Comparison of ENCODE assay signal across 8 cellular contexts in the genomic region with DNA sequence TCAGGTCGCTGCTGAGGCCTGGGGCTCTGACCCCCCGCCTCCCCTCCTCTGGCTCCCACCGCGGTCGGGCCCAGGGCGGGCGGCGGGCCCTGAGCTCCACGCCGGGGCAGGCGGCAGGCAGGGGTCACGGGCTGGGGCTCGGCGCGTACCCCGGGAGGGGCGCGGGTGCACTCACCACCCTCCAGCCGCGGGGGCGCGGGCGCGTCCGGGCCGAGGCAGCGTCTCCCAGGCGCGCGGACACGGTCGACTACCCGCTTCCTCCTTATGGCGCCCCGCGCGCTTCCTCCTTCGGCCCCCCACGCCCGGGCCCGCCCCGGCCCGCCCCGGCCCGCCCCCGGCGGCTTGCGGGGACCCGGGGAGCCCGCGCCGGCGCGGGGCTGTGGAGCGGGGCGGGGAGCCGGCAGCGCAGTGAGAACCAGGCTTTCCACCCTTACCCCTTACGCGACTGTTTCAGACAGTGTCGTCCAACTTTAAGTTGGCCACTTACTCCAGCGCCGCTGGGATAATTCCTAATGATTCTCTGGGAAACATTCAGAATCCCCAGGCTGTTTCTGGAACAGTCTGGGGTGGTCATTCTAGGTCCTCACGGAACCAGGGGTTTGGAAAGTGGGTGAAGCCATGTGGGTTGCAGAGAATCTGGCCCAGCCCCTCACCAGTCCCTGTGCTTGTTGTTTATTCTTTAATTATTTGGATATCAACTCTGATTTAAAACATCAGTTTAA. TPM values are rescaled to one million over a fixed set of nuclear protein-coding genes. Genes with fewer than 3 reads are reported as not detected.
A peak's percentile ranks its signal among the peaks of the same experiment; 100 is the strongest.
DNase-seq lines count a peak whose midpoint lies in the region; ATAC-seq and TF ChIP-seq lines count a peak whose summit lies in the region.

A gene (minus strand): TSS at position 264 of the 722 bp plus-strand sequence. CDS start 24,353 bp downstream, outside the sequence.

- H3K4me3 ChIP-seq in NB4 (ENCODE audit: low read depth, low read length) = peak within 1 kb of the TSS; percentile 76
- peak within 1 kb of the TSS; percentile 66 to 72 for H3K4me3 ChIP-seq in foreskin fibroblast (ENCODE audit: low read depth in 1 of 2, low read length in 2 of 2)
- H3K4me3 ChIP-seq in neural progenitor cell = peak within 1 kb of the TSS; percentile 76

- intact Hi-C loops in CD4-positive, alpha-beta T cell (cut with DNase I, micrococcal nuclease) = loop anchor here in 1 of 2 experiments (10.0 kb wide), 1 partner anchor 140 kb away; a partner anchor contains a TSS

- H3F3A ChIP-seq in neural progenitor cell (ENCODE audit: low read depth) = peaks cover 14% of the 10 kb centered on the region

- TF ChIP-seq CTCF in CD4-positive, alpha-beta T cell (IDR thresholded peaks at IDR 0.05) = no peak
- TF ChIP-seq CTCF in NB4 (IDR thresholded peaks at IDR 0.05; ENCODE audit: low read depth, low read length) = no peak
- no peak for TF ChIP-seq CTCF in foreskin fibroblast (IDR thresholded peaks at IDR 0.05; ENCODE audit: low read depth, low read length)
- no peak for TF ChIP-seq CTCF in neural progenitor cell (IDR thresholded peaks at IDR 0.05)

- H3K27ac ChIP-seq in CD4-positive, alpha-beta T cell (ENCODE audit: low read depth, low read length) = peak within 1 kb of the TSS; percentile 60
- H3K27ac ChIP-seq in neural progenitor cell = peak within 1 kb of the TSS; percentile 58

- peaks cover 8% of the 10 kb centered on the region for H3K79me2 ChIP-seq in neural progenitor cell (ENCODE audit: low read depth)

- peak; percentile 39 for TF ChIP-seq POLR2A in NB4 (IDR thresholded peaks at IDR 0.05; ENCODE audit: extremely low read depth, insufficient read length)

- peak within 1 kb of the TSS; percentile 93 for H3K4me3 Mint-ChIP-seq in CD4-positive, alpha-beta T cell
- H3K4me3 Mint-ChIP-seq in neural progenitor cell = peak within 1 kb of the TSS; percentile 87

- no peaks in the 10 kb centered on the region for H3K27me3 ChIP-seq in CD4-positive, alpha-beta T cell (ENCODE audit: control insufficient read depth, insufficient read depth, low read length)
- H3K27me3 ChIP-seq in neural progenitor cell = no peaks in the 10 kb centered on the region

- H3K27me3 Mint-ChIP-seq in CD4-positive, alpha-beta T cell = no peaks in the 10 kb centered on the region
- H3K27me3 Mint-ChIP-seq in neural progenitor cell (ENCODE audit: insufficient read depth, low read depth) = peaks cover 12% of the 10 kb centered on the region

- no peaks in the 10 kb centered on the region for H4K20me1 ChIP-seq in neural progenitor cell (ENCODE audit: low read depth)

- H3K4me2 ChIP-seq in neural progenitor cell = peak within 1 kb of the TSS; percentile 89

- H3K4me1 Mint-ChIP-seq in CD4-positive, alpha-beta T cell (ENCODE audit: low read depth) = peaks cover 80% of the 10 kb centered on the region
- H3K4me1 Mint-ChIP-seq in neural progenitor cell = peaks cover 43% of the 10 kb centered on the region

- CTCF ChIA-PET in CD4-positive, alpha-beta T cell (lab: Charles Lee) = interaction anchor here (1.3 to 3.2 kb wide), 2 partner anchors 11 to 32 kb away, joined by 4 to 16 read pairs; no protein-coding TSS in a partner anchor

- DNase-seq in CD4-positive, alpha-beta T cell = peak in 6 of 10 experiments; percentile 31 to 56 (median 44)
- DNase-seq in NB4 (ENCODE audit: low read depth) = peak; percentile 74
- DNase-seq in activated effector memory CD4-positive, alpha-beta T cell treated with Interleukin-2 at 50 U/mL for 16 hours = peak; percentile 36
- DNase-seq in foreskin fibroblast = peak in 1 of 2 donors; percentile 66
- peak; percentile 66 for DNase-seq in neural progenitor cell (ENCODE audit: low spot score)
- DNase-seq in DMS79 treated with DMSO at 0.1 percent for 48 hours (lab: John Stamatoyannopoulos, UW) = no peak

- peak within 1 kb of the TSS; percentile 93 for H2AFZ ChIP-seq in neural progenitor cell (replicated peaks)

- H3K9me3 Mint-ChIP-seq in CD4-positive, alpha-beta T cell = no peaks in the 10 kb centered on the region
- H3K9me3 Mint-ChIP-seq in neural progenitor cell = no peaks in the 10 kb centered on the region

- H3K36me3 Mint-ChIP-seq in CD4-positive, alpha-beta T cell (ENCODE audit: low read depth) = peaks cover 23% of the 10 kb centered on the region
- H3K36me3 Mint-ChIP-seq in neural progenitor cell = no peaks in the 10 kb centered on the region

- peak within 1 kb of the TSS; percentile 96 for H3K27ac Mint-ChIP-seq in CD4-positive, alpha-beta T cell
- H3K27ac Mint-ChIP-seq in neural progenitor cell = peak within 1 kb of the TSS; percentile 94

- H3K4me1 ChIP-seq in neural progenitor cell = peaks cover 19% of the 10 kb centered on the region

- peak within 1 kb of the TSS; percentile 58 for H3K9ac ChIP-seq in neural progenitor cell

- ATAC-seq in CD4-positive, alpha-beta T cell (ENCODE audit: poor library complexity) = peak; percentile 44
- ATAC-seq in GM19463 (IDR thresholded peaks at IDR 0.05; ENCODE audit: unreplicated experiment) = peak; percentile 29
- no peak for ATAC-seq in HG03097 (IDR thresholded peaks at IDR 0.05; ENCODE audit: low FRiP score, unreplicated experiment)

- POLR2A ChIA-PET in CD4-positive, alpha-beta T cell (lab: Charles Lee) = interaction anchor here (0.8 to 1.9 kb wide), 7 partner anchors 7 to 376 kb away, joined by 3 to 7 read pairs (median 5); a partner anchor contains a TSS

- H3K36me3 ChIP-seq in neural progenitor cell = no peaks in the 10 kb centered on the region

- no peaks in the 10 kb centered on the region for H3K9me3 ChIP-seq in CD4-positive, alpha-beta T cell (ENCODE audit: control insufficient read depth, low read length)
- H3K9me3 ChIP-seq in neural progenitor cell (ENCODE audit: low read depth) = no peaks in the 10 kb centered on the region

RNA-seq across cellular contexts. Expression of the gene that starts here (rescaled TPM):
- 10 to 100 TPM in 1 of 2 experiments, 1 to 10 TPM in 1; 8.9 to 10.3 TPM for total RNA-seq in CD4-positive, alpha-beta T cell
- total RNA-seq in neural progenitor cell (ENCODE audit: low replicate concordance) = 16.6 and 29.2 TPM in 2 replicates
